14 cellular contexts compared by ENCODE assay signal in the genomic region with DNA sequence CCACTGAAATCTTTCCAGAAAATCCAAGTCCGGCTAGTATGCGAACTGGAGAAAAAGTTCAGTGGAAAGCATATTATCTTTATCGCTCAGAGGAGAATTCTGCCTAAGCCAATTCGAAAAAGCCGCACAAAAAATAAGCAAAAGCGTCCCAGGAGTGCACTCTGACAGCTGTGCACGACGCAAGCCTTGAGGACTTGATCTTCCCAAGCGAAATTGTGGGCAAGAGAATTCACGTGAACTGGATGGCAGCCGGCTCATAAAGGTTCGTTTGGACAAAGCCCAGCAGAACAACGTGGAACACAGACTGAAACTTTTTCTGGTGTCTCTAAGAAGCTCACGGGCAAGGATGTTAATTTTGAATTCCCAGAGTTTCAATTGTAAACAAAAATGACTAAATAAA. TPM values are rescaled to one million over a fixed set of nuclear protein-coding genes. Genes with fewer than 3 reads are reported as not detected.
A peak's percentile ranks its signal among the peaks of the same experiment; 100 is the strongest.
DNase-seq lines count a peak whose midpoint lies in the region; FAIRE-seq and TF ChIP-seq lines count a peak whose summit lies in the region.
"Had no signal": no experiment of that assay in that cellular context is flagged by ENCODE, and none has a peak within 500 bp of the region (broad histone marks: within the 10 kb centered on the region; RNA-seq: fewer than 3 reads in every experiment).

No MANE protein-coding gene starts in this region.

- H3K36me3 ChIP-seq in ovary: no peaks in the 10 kb centered on the region
- H3K36me3 ChIP-seq in MM.1S (replicated peaks; ENCODE audit: insufficient read depth, low read length): no peaks in the 10 kb centered on the region
- H3K36me3 ChIP-seq in neuronal stem cell (replicated peaks in 1 of 2; ENCODE audit: control insufficient read depth in 2 of 2, insufficient read depth in 2 of 2, low read length in 2 of 2): no peaks in the 10 kb centered on the region
- H3K36me3 ChIP-seq: BE2C had no signal

- no peak overlapping the region for H2BK12ac ChIP-seq in neuronal stem cell (ENCODE audit: low read length)

- no peak overlapping the region for H2AK5ac ChIP-seq in neuronal stem cell (ENCODE audit: low read depth, low read length)

- no peak overlapping the region for H3K4me2 ChIP-seq in MM.1S (ENCODE audit: low read depth, low read length)
- no peak overlapping the region for H3K4me2 ChIP-seq in neuronal stem cell (ENCODE audit: insufficient read depth, low read length, poor library complexity, severe bottlenecking)

- no peak overlapping the region for H2BK120ac ChIP-seq in neuronal stem cell (ENCODE audit: low read depth, low read length)

- no peak overlapping the region for H2BK15ac ChIP-seq in neuronal stem cell (ENCODE audit: low read length)

- H3K79me2 ChIP-seq in MM.1S (ENCODE audit: low read length): peaks cover 67% of the 10 kb centered on the region

- intact Hi-C loops in ovary (cut with DNase I): no loop called here

- no peaks in the 10 kb centered on the region for H3K79me1 ChIP-seq in neuronal stem cell (ENCODE audit: low read depth, low read length)

- H3K27me3 ChIP-seq in ovary (no peaks in the 10 kb centered on the region), MM.1S (replicated peaks; ENCODE audit: insufficient read depth, low read length) (no peaks in the 10 kb centered on the region), neuronal stem cell (ENCODE audit: control insufficient read depth in 3 of 3, insufficient read depth in 3 of 3, low read depth in 1 of 3, low read length in 3 of 3) (no peaks in the 10 kb centered on the region)
- H3K27me3 ChIP-seq: BE2C had no signal

- no peak overlapping the region for H3K9ac ChIP-seq in MM.1S (ENCODE audit: low read length)
- no peak overlapping the region for H3K9ac ChIP-seq in neuronal stem cell (ENCODE audit: low read depth, low read length, poor library complexity)

- no peak overlapping the region for H4K8ac ChIP-seq in neuronal stem cell (ENCODE audit: low read depth, low read length)

- FAIRE-seq in H54 (lab: Jason Lieb, UNC): no peak
- FAIRE-seq: A204.1, D721Med had no signal

- H4K20me1 ChIP-seq in MM.1S (ENCODE audit: insufficient read depth, low read length): no peaks in the 10 kb centered on the region; the same call in 1 of the 2 replicates

- H2AFZ ChIP-seq in MM.1S (ENCODE audit: low read length): no peak overlapping the region
- no peak overlapping the region for H2AFZ ChIP-seq in neuronal stem cell (ENCODE audit: low read length)

- H4K91ac ChIP-seq in neuronal stem cell (ENCODE audit: low read depth, low read length, poor library complexity): no peak overlapping the region

- TF ChIP-seq POLR2A in ovary (IDR thresholded peaks at IDR 0.05) (no peak), H54 (IDR thresholded peaks at IDR 0.05; ENCODE audit: low read depth, low read length) (no peak)

- TF ChIP-seq CTCF in ovary (IDR thresholded peaks at IDR 0.05) (no peak), MM.1S (IDR thresholded peaks at IDR 0.05; ENCODE audit: low read length) (no peak)

- H3K27ac ChIP-seq in ovary: peak overlapping the region in 1 of 2 donors; percentile 31
- no peak overlapping the region for H3K27ac ChIP-seq in MM.1S (ENCODE audit: low read length)
- H3K27ac ChIP-seq in neuronal stem cell (replicated peaks; ENCODE audit: low read length): no peak overlapping the region

- H3K4me3 ChIP-seq in ovary (no peak overlapping the region), MM.1S (ENCODE audit: low read length) (no peak overlapping the region), neuronal stem cell (ENCODE audit: low read length in 2 of 2) (no peak overlapping the region)

- peaks cover 10% of the 10 kb centered on the region for H3K4me1 ChIP-seq in ovary (ENCODE audit: insufficient read depth)
- peaks cover 5% of the 10 kb centered on the region for H3K4me1 ChIP-seq in MM.1S (ENCODE audit: low read length)
- peaks cover 3 to 8% of the 10 kb centered on the region in 2 donors for H3K4me1 ChIP-seq in neuronal stem cell (ENCODE audit: control insufficient read depth in 2 of 2, insufficient read depth in 1 of 2, low read depth in 1 of 2, low read length in 2 of 2)
- H3K4me1 ChIP-seq: BE2C had no signal

- no peaks in the 10 kb centered on the region for H3K9me2 ChIP-seq in MM.1S (replicated peaks; ENCODE audit: insufficient read depth, low read length)

- no peak for TF ChIP-seq EP300 in ovary (IDR thresholded peaks at IDR 0.05)

- H3K9me3 ChIP-seq in ovary: no peaks in the 10 kb centered on the region
- no peaks in the 10 kb centered on the region for H3K9me3 ChIP-seq in MM.1S (replicated peaks; ENCODE audit: insufficient read depth, low read length)
- H3K9me3 ChIP-seq in neuronal stem cell (replicated peaks in 1 of 2; ENCODE audit: control insufficient read depth in 2 of 2, insufficient read depth in 1 of 2, low read depth in 1 of 2, low read length in 2 of 2): no peaks in the 10 kb centered on the region
- H3K9me3 ChIP-seq: BE2C had no signal

- H3K14ac ChIP-seq in neuronal stem cell (ENCODE audit: low read length): no peak overlapping the region

- H3K23ac ChIP-seq in neuronal stem cell (ENCODE audit: low read depth, low read length, poor library complexity): no peak overlapping the region

- 23 to 66% (median 25%) methylated on average over 14 of the region's 14 CpGs for WGBS in ovary, 3 donors
- no CpG with 5 or more reads among the region's 14 CpGs for WGBS in neuronal stem cell (ENCODE audit: extremely low coverage in 2 of 2, insufficient read length in 2 of 2, insufficient replicate concordance in 1 of 2), 2 donors

- no peak overlapping the region for H3K18ac ChIP-seq in neuronal stem cell (ENCODE audit: low read length)

- no peaks in the 10 kb centered on the region for H3F3A ChIP-seq in MM.1S (ENCODE audit: insufficient read depth, low read length)

- H3K4ac ChIP-seq in neuronal stem cell (ENCODE audit: low read length): no peak overlapping the region

- DNase-seq in NCI-H69 (lab: John Stamatoyannopoulos, UW): peak; percentile 56
- DNase-seq in fibroblast of peridontal ligament (ENCODE audit: extremely low read depth): peak; percentile 77
- DNase-seq in ovary: peak in 3 of 5 donors; percentile 24 to 30 (median 25)
- DNase-seq in MM.1S: no peak
- no peak for DNase-seq in H54 (ENCODE audit: insufficient read length, low spot score)
- DNase-seq in HuH-7.5 (ENCODE audit: low spot score): no peak
- no peak for DNase-seq in neuronal stem cell (ENCODE audit: low spot score)
- DNase-seq: BE2C; CD8-positive, alpha-beta T cell; COR-L47; DMS153; EL had no signal

- no peak overlapping the region for H2BK5ac ChIP-seq in neuronal stem cell (ENCODE audit: low read length)

RNA-seq across cellular contexts. Expression of a gene that starts 34.4 kb away (rescaled TPM):
- 10 to 100 TPM; 22.7 to 36.9 (median 31.9) TPM for total RNA-seq in ovary
- 10 to 100 TPM; 18.1 to 61.4 TPM for polyA plus RNA-seq in ovary
- 16.6 TPM for polyA plus RNA-seq in neuronal stem cell (2013, experiment 1 of 2)
- 16.8 TPM for polyA plus RNA-seq in neuronal stem cell (2013, experiment 2 of 2)

Comparison
In these comparisons a context has a peak if more than half of its experiments do, and no peak if none do; other contexts are left out.
1. DNase-seq: peak in NCI-H69 (single experiment), fibroblast of peridontal ligament (single experiment) and ovary (3 of 5); none in MM.1S (single experiment), H54 (single experiment), HuH-7.5 (single experiment) and neuronal stem cell (single experiment).